Comparison of ENCODE assay signal across 1 cellular context in genomic region chr20:10429443-10429981, GRCh38.
TF ChIP-seq lines count a peak whose summit lies in the region.

No MANE protein-coding gene starts in this region.

TF ChIP-seq in HepG2, 621 proteins besides CTCF, POLR2A, EP300 and RAD21 (continued from another document and continues in another):
- peak; percentile 87 for TF ChIP-seq GFI1 (CRISPR knock-in tag; IDR thresholded peaks at IDR 0.05; ENCODE audit: borderline replicate concordance)
- no peak for TF ChIP-seq GABPA (IDR thresholded peaks at IDR 0.05; ENCODE audit: low read depth, low read length)
- peak; percentile 59 for TF ChIP-seq GABPA (CRISPR knock-in tag; IDR thresholded peaks at IDR 0.05; ENCODE audit: low read depth)
- no peak for TF ChIP-seq ZFP41 (CRISPR knock-in tag; IDR thresholded peaks at IDR 0.05; ENCODE audit: borderline replicate concordance)
- TF ChIP-seq, protein P1, sequence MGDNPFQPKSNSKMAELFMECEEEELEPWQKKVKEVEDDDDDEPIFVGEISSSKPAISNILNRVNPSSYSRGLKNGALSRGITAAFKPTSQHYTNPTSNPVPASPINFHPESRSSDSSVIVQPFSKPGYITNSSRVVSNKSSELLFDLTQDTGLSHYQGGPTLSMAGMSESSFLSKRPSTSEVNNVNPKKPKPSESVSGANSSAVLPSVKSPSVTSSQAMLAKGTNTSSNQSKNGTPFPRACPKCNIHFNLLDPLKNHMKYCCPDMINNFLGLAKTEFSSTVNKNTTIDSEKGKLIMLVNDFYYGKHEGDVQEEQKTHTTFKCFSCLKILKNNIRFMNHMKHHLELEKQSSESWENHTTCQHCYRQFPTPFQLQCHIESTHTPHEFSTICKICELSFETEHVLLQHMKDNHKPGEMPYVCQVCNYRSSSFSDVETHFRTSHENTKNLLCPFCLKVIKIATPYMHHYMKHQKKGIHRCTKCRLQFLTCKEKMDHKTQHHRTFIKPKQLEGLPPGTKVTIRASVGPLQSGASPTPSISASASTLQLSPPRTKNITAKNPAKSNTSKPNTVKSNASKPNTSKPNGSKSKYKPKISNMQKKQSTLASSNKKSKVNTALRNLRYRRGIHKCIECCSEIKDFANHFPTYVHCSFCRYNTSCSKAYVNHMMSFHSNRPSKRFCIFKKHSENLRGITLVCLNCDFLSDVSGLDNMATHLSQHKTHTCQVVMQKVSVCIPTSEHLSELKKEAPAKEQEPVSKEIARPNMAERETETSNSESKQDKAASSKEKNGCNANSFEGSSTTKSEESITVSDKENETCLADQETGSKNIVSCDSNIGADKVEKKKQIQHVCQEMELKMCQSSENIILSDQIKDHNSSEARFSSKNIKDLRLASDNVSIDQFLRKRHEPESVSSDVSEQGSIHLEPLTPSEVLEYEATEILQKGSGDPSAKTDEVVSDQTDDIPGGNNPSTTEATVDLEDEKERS (CRISPR knock-in tag; IDR thresholded peaks at IDR 0.05): peak; percentile 65; the same call in 1 of the 2 replicates
- TF ChIP-seq SOX6 (IDR thresholded peaks at IDR 0.05): no peak
- TF ChIP-seq SOX6 (CRISPR knock-in tag; IDR thresholded peaks at IDR 0.05): peak; percentile 39
- no peak for TF ChIP-seq EED (CRISPR knock-in tag; IDR thresholded peaks at IDR 0.05)
- TF ChIP-seq ZBTB21 (CRISPR knock-in tag; IDR thresholded peaks at IDR 0.05): 0 out of 2 replicates have a peak, but pooled peaks have one; percentile 25
- peak; percentile 91; the same call in 1 of the 2 replicates for TF ChIP-seq SNAPC2 (CRISPR knock-in tag; IDR thresholded peaks at IDR 0.05)
- TF ChIP-seq HOXA3 (CRISPR knock-in tag; IDR thresholded peaks at IDR 0.05): peak; percentile 66
- TF ChIP-seq FOXA3 (CRISPR knock-in tag; IDR thresholded peaks at IDR 0.05): peak; percentile 74
- TF ChIP-seq MAZ (IDR thresholded peaks at IDR 0.05; ENCODE audit: borderline replicate concordance, low read depth, low read length): no peak
- no peak for TF ChIP-seq MAZ (CRISPR knock-in tag; IDR thresholded peaks at IDR 0.05; ENCODE audit: low read depth)
- peak; percentile 82 for TF ChIP-seq ARNTL (CRISPR knock-in tag; IDR thresholded peaks at IDR 0.05)
- TF ChIP-seq FOXK1 (CRISPR knock-in tag; IDR thresholded peaks at IDR 0.05; ENCODE audit: borderline replicate concordance, low read depth): peak; percentile 85
- no peak for TF ChIP-seq ZNF101 (CRISPR knock-in tag; IDR thresholded peaks at IDR 0.05; ENCODE audit: borderline replicate concordance, low read depth)
- TF ChIP-seq ZNF20 (CRISPR knock-in tag; IDR thresholded peaks at IDR 0.05): no peak
- peak; percentile 76 for TF ChIP-seq HMG20B (CRISPR knock-in tag; conservative IDR thresholded peaks at IDR 0.05)
- TF ChIP-seq BCL6 (CRISPR knock-in tag; IDR thresholded peaks at IDR 0.05): peak; percentile 76
- TF ChIP-seq LCORL (IDR thresholded peaks at IDR 0.05): no peak
- TF ChIP-seq LCORL (CRISPR knock-in tag; IDR thresholded peaks at IDR 0.05): peak; percentile 48; the same call in 1 of the 2 replicates
- 0 out of 2 replicates have a peak, but pooled peaks have one; percentile 18 for TF ChIP-seq AKAP8 (CRISPR knock-in tag; IDR thresholded peaks at IDR 0.05)
- TF ChIP-seq MED8 (CRISPR knock-in tag; IDR thresholded peaks at IDR 0.05; ENCODE audit: insufficient replicate concordance): peak; percentile 49
- peak; percentile 79 for TF ChIP-seq ZNF331 (CRISPR knock-in tag; IDR thresholded peaks at IDR 0.05)
- TF ChIP-seq, protein P2, sequence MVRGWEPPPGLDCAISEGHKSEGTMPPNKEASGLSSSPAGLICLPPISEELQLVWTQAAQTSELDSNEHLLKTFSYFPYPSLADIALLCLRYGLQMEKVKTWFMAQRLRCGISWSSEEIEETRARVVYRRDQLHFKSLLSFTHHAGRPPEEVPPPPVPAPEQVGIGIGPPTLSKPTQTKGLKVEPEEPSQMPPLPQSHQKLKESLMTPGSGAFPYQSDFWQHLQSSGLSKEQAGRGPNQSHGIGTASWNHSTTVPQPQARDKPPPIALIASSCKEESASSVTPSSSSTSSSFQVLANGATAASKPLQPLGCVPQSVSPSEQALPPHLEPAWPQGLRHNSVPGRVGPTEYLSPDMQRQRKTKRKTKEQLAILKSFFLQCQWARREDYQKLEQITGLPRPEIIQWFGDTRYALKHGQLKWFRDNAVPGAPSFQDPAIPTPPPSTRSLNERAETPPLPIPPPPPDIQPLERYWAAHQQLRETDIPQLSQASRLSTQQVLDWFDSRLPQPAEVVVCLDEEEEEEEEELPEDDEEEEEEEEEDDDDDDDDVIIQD (CRISPR knock-in tag; IDR thresholded peaks at IDR 0.05; ENCODE audit: low read depth): peak; percentile 99
- 0 out of 2 replicates have a peak, but pooled peaks have one; percentile 58 for TF ChIP-seq NFKBIZ (CRISPR knock-in tag; IDR thresholded peaks at IDR 0.05)
- 0 out of 2 replicates have a peak, but pooled peaks have one; percentile 17 for TF ChIP-seq GABPB1 (CRISPR knock-in tag; IDR thresholded peaks at IDR 0.05)
- TF ChIP-seq KDM1A (CRISPR knock-in tag; IDR thresholded peaks at IDR 0.05): peak; percentile 67; the same call in 1 of the 2 replicates
- TF ChIP-seq ZNF766 (CRISPR knock-in tag; IDR thresholded peaks at IDR 0.05; ENCODE audit: borderline replicate concordance): no peak
- TF ChIP-seq HNF4G (IDR thresholded peaks at IDR 0.05; ENCODE audit: borderline replicate concordance, low read depth, low read length): peak; percentile 93
- TF ChIP-seq HNF4G (CRISPR knock-in tag; IDR thresholded peaks at IDR 0.05; ENCODE audit: borderline replicate concordance, low read depth): peak; percentile 94
- TF ChIP-seq HMGA1 (CRISPR knock-in tag; conservative IDR thresholded peaks at IDR 0.05): no peak
- no peak for TF ChIP-seq TP53 (CRISPR knock-in tag; conservative IDR thresholded peaks at IDR 0.05)
- peak; percentile 66 for TF ChIP-seq KMT2B (CRISPR knock-in tag; IDR thresholded peaks at IDR 0.05)
- no peak for TF ChIP-seq ZBTB8A (CRISPR knock-in tag; IDR thresholded peaks at IDR 0.05; ENCODE audit: borderline replicate concordance, low read depth)
- TF ChIP-seq SOX5 (CRISPR knock-in tag; IDR thresholded peaks at IDR 0.05; ENCODE audit: borderline replicate concordance): peak; percentile 80
- peak; percentile 85 for TF ChIP-seq ZNF263 (CRISPR knock-in tag; IDR thresholded peaks at IDR 0.05)
- TF ChIP-seq KDM3A (CRISPR knock-in tag; IDR thresholded peaks at IDR 0.05; ENCODE audit: low read depth): 0 out of 2 replicates have a peak, but pooled peaks have one; percentile 29
- TF ChIP-seq KAT8 (CRISPR knock-in tag; IDR thresholded peaks at IDR 0.05): 0 out of 2 replicates have a peak, but pooled peaks have one; percentile 36
- TF ChIP-seq, protein P3, sequence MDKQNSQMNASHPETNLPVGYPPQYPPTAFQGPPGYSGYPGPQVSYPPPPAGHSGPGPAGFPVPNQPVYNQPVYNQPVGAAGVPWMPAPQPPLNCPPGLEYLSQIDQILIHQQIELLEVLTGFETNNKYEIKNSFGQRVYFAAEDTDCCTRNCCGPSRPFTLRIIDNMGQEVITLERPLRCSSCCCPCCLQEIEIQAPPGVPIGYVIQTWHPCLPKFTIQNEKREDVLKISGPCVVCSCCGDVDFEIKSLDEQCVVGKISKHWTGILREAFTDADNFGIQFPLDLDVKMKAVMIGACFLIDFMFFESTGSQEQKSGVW (CRISPR knock-in tag; IDR thresholded peaks at IDR 0.05; ENCODE audit: borderline replicate concordance): no peak
- TF ChIP-seq ZNF337 (CRISPR knock-in tag; IDR thresholded peaks at IDR 0.05; ENCODE audit: borderline replicate concordance, low read depth): 0 out of 2 replicates have a peak, but pooled peaks have one; percentile 43
- TF ChIP-seq POLR2AphosphoS2 (IDR thresholded peaks at IDR 0.05; ENCODE audit: low read depth, low read length): no peak
- no peak; the same call in 1 of the 2 replicates for TF ChIP-seq POLR2G (IDR thresholded peaks at IDR 0.05; ENCODE audit: low read depth, low read length)
- TF ChIP-seq RERE (CRISPR knock-in tag; IDR thresholded peaks at IDR 0.05; ENCODE audit: low read depth): peak; percentile 65; the same call in 1 of the 2 replicates
- TF ChIP-seq SMARCE1 (IDR thresholded peaks at IDR 0.05; ENCODE audit: borderline replicate concordance): peak; percentile 7; the same call in 1 of the 2 replicates
- 0 out of 2 replicates have a peak, but pooled peaks have one; percentile 28 for TF ChIP-seq ARID2 (CRISPR knock-in tag; IDR thresholded peaks at IDR 0.05; ENCODE audit: borderline replicate concordance)
- peak; percentile 39 for TF ChIP-seq PHF5A (CRISPR knock-in tag; IDR thresholded peaks at IDR 0.05; ENCODE audit: low read depth, unreplicated experiment)
- no peak for TF ChIP-seq SP140L (CRISPR knock-in tag; IDR thresholded peaks at IDR 0.05; ENCODE audit: borderline replicate concordance)
- no peak for TF ChIP-seq ISX (CRISPR knock-in tag; conservative IDR thresholded peaks at IDR 0.05)
- TF ChIP-seq, protein P4, sequence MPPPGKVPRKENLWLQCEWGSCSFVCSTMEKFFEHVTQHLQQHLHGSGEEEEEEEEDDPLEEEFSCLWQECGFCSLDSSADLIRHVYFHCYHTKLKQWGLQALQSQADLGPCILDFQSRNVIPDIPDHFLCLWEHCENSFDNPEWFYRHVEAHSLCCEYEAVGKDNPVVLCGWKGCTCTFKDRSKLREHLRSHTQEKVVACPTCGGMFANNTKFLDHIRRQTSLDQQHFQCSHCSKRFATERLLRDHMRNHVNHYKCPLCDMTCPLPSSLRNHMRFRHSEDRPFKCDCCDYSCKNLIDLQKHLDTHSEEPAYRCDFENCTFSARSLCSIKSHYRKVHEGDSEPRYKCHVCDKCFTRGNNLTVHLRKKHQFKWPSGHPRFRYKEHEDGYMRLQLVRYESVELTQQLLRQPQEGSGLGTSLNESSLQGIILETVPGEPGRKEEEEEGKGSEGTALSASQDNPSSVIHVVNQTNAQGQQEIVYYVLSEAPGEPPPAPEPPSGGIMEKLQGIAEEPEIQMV (CRISPR knock-in tag; IDR thresholded peaks at IDR 0.05; ENCODE audit: low read depth): 0 out of 2 replicates have a peak, but pooled peaks have one; percentile 38
- TF ChIP-seq RFXAP (CRISPR knock-in tag; IDR thresholded peaks at IDR 0.05; ENCODE audit: borderline replicate concordance): no peak
- peak; percentile 55; the same call in 1 of the 2 replicates for TF ChIP-seq KDM5A (IDR thresholded peaks at IDR 0.05; ENCODE audit: borderline replicate concordance, low read length)
- 0 out of 2 replicates have a peak, but pooled peaks have one; percentile 76 for TF ChIP-seq TRIM24 (CRISPR knock-in tag; IDR thresholded peaks at IDR 0.05)
- TF ChIP-seq, protein P5, sequence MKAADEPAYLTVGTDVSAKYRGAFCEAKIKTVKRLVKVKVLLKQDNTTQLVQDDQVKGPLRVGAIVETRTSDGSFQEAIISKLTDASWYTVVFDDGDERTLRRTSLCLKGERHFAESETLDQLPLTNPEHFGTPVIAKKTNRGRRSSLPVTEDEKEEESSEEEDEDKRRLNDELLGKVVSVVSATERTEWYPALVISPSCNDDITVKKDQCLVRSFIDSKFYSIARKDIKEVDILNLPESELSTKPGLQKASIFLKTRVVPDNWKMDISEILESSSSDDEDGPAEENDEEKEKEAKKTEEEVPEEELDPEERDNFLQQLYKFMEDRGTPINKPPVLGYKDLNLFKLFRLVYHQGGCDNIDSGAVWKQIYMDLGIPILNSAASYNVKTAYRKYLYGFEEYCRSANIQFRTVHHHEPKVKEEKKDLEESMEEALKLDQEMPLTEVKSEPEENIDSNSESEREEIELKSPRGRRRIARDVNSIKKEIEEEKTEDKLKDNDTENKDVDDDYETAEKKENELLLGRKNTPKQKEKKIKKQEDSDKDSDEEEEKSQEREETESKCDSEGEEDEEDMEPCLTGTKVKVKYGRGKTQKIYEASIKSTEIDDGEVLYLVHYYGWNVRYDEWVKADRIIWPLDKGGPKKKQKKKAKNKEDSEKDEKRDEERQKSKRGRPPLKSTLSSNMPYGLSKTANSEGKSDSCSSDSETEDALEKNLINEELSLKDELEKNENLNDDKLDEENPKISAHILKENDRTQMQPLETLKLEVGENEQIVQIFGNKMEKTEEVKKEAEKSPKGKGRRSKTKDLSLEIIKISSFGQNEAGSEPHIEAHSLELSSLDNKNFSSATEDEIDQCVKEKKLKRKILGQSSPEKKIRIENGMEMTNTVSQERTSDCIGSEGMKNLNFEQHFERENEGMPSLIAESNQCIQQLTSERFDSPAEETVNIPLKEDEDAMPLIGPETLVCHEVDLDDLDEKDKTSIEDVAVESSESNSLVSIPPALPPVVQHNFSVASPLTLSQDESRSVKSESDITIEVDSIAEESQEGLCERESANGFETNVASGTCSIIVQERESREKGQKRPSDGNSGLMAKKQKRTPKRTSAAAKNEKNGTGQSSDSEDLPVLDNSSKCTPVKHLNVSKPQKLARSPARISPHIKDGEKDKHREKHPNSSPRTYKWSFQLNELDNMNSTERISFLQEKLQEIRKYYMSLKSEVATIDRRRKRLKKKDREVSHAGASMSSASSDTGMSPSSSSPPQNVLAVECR (CRISPR knock-in tag; IDR thresholded peaks at IDR 0.05; ENCODE audit: borderline replicate concordance): peak; percentile 37; the same call in 1 of the 2 replicates
